8 cellular contexts compared by ENCODE assay signal in genomic region chr2:232325324-232326273, GRCh38. TPM values are rescaled to one million over a fixed set of nuclear protein-coding genes. Genes with fewer than 3 reads are reported as not detected.
DNase-seq lines count a peak whose midpoint lies in the region; ATAC-seq, FAIRE-seq and TF ChIP-seq lines count a peak whose summit lies in the region.
"Had no signal": no experiment of that assay in that cellular context is flagged by ENCODE, and none has a peak within 500 bp of the region (broad histone marks: within the 10 kb centered on the region; RNA-seq: fewer than 3 reads in every experiment).

No MANE protein-coding gene starts in this region.

- no peak overlapping the region for H3K27ac Mint-ChIP-seq in activated naive CD4-positive, alpha-beta T cell treated with anti-CD3 and anti-CD28 coated beads, Interleukin-2, amount 50 U/mL, for 72 hours

- H3K27me3 ChIP-seq in left ventricle myocardium inferior (ENCODE audit: low read depth), result no peaks in the 10 kb centered on the region
- H3K27me3 ChIP-seq in smooth muscle cell (ENCODE audit: low read depth), result no peaks in the 10 kb centered on the region

- no peak for TF ChIP-seq POLR2A in GM12892 (IDR thresholded peaks at IDR 0.05; ENCODE audit: low read depth, low read length)

- intact Hi-C loops in left ventricle myocardium inferior (cut with micrococcal nuclease), result loop anchor here (10.0 kb wide), 1 partner anchor 401 kb away; the partner anchor contains the start of gene NPPC

- H3K9me3 Mint-ChIP-seq in activated naive CD4-positive, alpha-beta T cell treated with anti-CD3 and anti-CD28 coated beads, Interleukin-2, amount 50 U/mL, for 72 hours, result no peaks in the 10 kb centered on the region

- peak; percentile 49 to 61 for ATAC-seq in activated naive CD4-positive, alpha-beta T cell treated with anti-CD3 and anti-CD28 coated beads, Interleukin-2, amount 50 U/mL, for 72 hours
- no peak for ATAC-seq in GM21381 (IDR thresholded peaks at IDR 0.05; ENCODE audit: unreplicated experiment)

- H3K9ac ChIP-seq in smooth muscle cell (ENCODE audit: low read depth), result no peak overlapping the region

- 80% methylated on average over 24 of the region's 24 CpGs for WGBS in smooth muscle cell (ENCODE audit: low lambda C conversion rate)

- no peaks in the 10 kb centered on the region for H3K4me1 ChIP-seq in left ventricle myocardium inferior
- H3K4me1 ChIP-seq in smooth muscle cell (ENCODE audit: low read depth), result no peaks in the 10 kb centered on the region

- DNase-seq in GM12892 (ENCODE audit: insufficient read length), result no peak
- peak; percentile 21 for DNase-seq in NCI-H69 (lab: John Stamatoyannopoulos, UW)
- DNase-seq in activated naive CD4-positive, alpha-beta T cell treated with anti-CD3 and anti-CD28 coated beads, Interleukin-2, amount 50 U/mL, for 72 hours (ENCODE audit: low spot score in 2 of 2), result peak; percentile 44 to 68
- DNase-seq in left ventricle myocardium inferior, result peak; percentile 59
- DNase-seq in smooth muscle cell (lab: John Stamatoyannopoulos, UW; ENCODE audit: unreplicated experiment), result no peak
- no peak for DNase-seq in SKM-1 treated with dmso at 0.1 percent for 144 hours (lab: John Stamatoyannopoulos, UW; ENCODE audit: unreplicated experiment)

- H3K4me2 ChIP-seq in smooth muscle cell, result no peak overlapping the region

- TF ChIP-seq CTCF in left ventricle myocardium inferior (IDR thresholded peaks at IDR 0.05; ENCODE audit: borderline replicate concordance), result peak; percentile 79
- TF ChIP-seq CTCF in smooth muscle cell (IDR thresholded peaks at IDR 0.05; ENCODE audit: borderline replicate concordance, insufficient read depth, poor library complexity, severe bottlenecking), result peak; percentile 58

- H4K20me1 ChIP-seq in smooth muscle cell (ENCODE audit: low read depth), result peaks cover 14% of the 10 kb centered on the region

- H3K4me3 ChIP-seq in left ventricle myocardium inferior (no peak overlapping the region), smooth muscle cell (no peak overlapping the region)

- peak; percentile 91 for FAIRE-seq in GM12892 (lab: Jason Lieb, UNC)

- no peaks in the 10 kb centered on the region for H3K9me3 ChIP-seq in left ventricle myocardium inferior (replicated peaks)
- no peaks in the 10 kb centered on the region for H3K9me3 ChIP-seq in smooth muscle cell (replicated peaks; ENCODE audit: low read depth)

- no peak overlapping the region for H2AFZ ChIP-seq in smooth muscle cell (ENCODE audit: low read depth)

- H3F3A ChIP-seq in smooth muscle cell (ENCODE audit: low read depth), result no peaks in the 10 kb centered on the region

- no peaks in the 10 kb centered on the region for H3K36me3 ChIP-seq in left ventricle myocardium inferior
- H3K36me3 ChIP-seq in smooth muscle cell (ENCODE audit: low read depth), result no peaks in the 10 kb centered on the region

- no peaks in the 10 kb centered on the region for H3K36me3 Mint-ChIP-seq in activated naive CD4-positive, alpha-beta T cell treated with anti-CD3 and anti-CD28 coated beads, Interleukin-2, amount 50 U/mL, for 72 hours

- H3K79me2 ChIP-seq in smooth muscle cell (ENCODE audit: low read depth), result no peaks in the 10 kb centered on the region

- H3K27ac ChIP-seq in left ventricle myocardium inferior (replicated peaks) (no peak overlapping the region), smooth muscle cell (ENCODE audit: low read depth) (no peak overlapping the region)

RNA-seq across cellular contexts. Expression of gene ALPP, which starts 53.0 kb away (rescaled TPM):
- polyA plus RNA-seq in GM12892 (2012; ENCODE audit: missing spikeins), result 0.59 TPM
- total RNA-seq in activated naive CD4-positive, alpha-beta T cell treated with anti-CD3 and anti-CD28 coated beads, Interleukin-2, amount 50 U/mL, for 72 hours, result under 1 TPM; 0.16 to 0.53 TPM
- total RNA-seq in left ventricle myocardium inferior (not detected), smooth muscle cell (0.22 and 0.58 TPM in 2 replicates)
- 0.99 TPM in 1 of 2 replicates, not detected in the other for polyA plus RNA-seq in smooth muscle cell
- total RNA-seq: renal cortical epithelial cell had no signal

Comparison
In these comparisons a context has a peak if more than half of its experiments do, and no peak if none do; other contexts are left out.
1. DNase-seq: peak in NCI-H69 (single experiment), activated naive CD4-positive, alpha-beta T cell treated with anti-CD3 and anti-CD28 coated beads, Interleukin-2, amount 50 U/mL, for 72 hours (2 of 2) and left ventricle myocardium inferior (single experiment); none in GM12892 (single experiment), smooth muscle cell (single experiment) and SKM-1 treated with dmso at 0.1 percent for 144 hours (single experiment).